ENCODE assay signal across 10 cellular contexts in genomic region chr16:74773431-74774222, GRCh38. TPM values are rescaled to one million over a fixed set of nuclear protein-coding genes. Genes with fewer than 3 reads are reported as not detected.
DNase-seq lines count a peak whose midpoint lies in the region; ATAC-seq and TF ChIP-seq lines count a peak whose summit lies in the region.
"Had no signal": no experiment of that assay in that cellular context is flagged by ENCODE, and none has a peak within 500 bp of the region (broad histone marks: within the 10 kb centered on the region; RNA-seq: fewer than 3 reads in every experiment).

No MANE protein-coding gene starts in this region.

- CTCF ChIA-PET in HEK293 (lab: Yijun Ruan, JAX): interaction anchor here (0.5 to 1.7 kb wide), 8 partner anchors 11 to 90 kb away, joined by 3 to 14 read pairs (median 6); no protein-coding TSS in a partner anchor
- CTCF ChIA-PET in activated CD4-positive, alpha-beta memory T cell treated with anti-CD3 and anti-CD28 coated beads for 36 hours (lab: Charles Lee): interaction anchor here (1.4 to 1.9 kb wide), 4 partner anchors 47 to 338 kb away, joined by 4 to 6 read pairs (median 5); no protein-coding TSS in a partner anchor

- no peak overlapping the region for H3K27ac ChIP-seq in HEK293 (ENCODE audit: extremely low read depth, low read depth, low read length)
- H3K27ac ChIP-seq in iPS-20b (ENCODE audit: low read length): no peak overlapping the region
- H3K27ac ChIP-seq in sigmoid colon: peak overlapping the region in 1 of 4 donors; percentile 32

- 0 out of 2 replicates have a peak overlapping the region, but pooled peaks have one; percentile 1 for H3K9ac ChIP-seq in iPS-20b (ENCODE audit: low read depth, low read length)

- H3K27me3 ChIP-seq in iPS-20b (ENCODE audit: insufficient read depth, low read length) (peaks cover 40% of the 10 kb centered on the region), sigmoid colon (peaks cover 0 to 38% (median 0%) of the 10 kb centered on the region in 3 donors)

- intact Hi-C loops in activated CD4-positive, alpha-beta memory T cell treated with anti-CD3 and anti-CD28 coated beads for 36 hours (cut with micrococcal nuclease): loop anchor here (1.0 kb wide), 1 partner anchor 64 kb away; no protein-coding TSS in a partner anchor
- intact Hi-C loops in sigmoid colon (cut with DNase I): no loop called here

- no peak for DNase-seq in activated CD4-positive, alpha-beta memory T cell treated with anti-CD3 and anti-CD28 coated beads for 36 hours
- no peak for DNase-seq in sigmoid colon
- no peak for DNase-seq in SHP77 (lab: John Stamatoyannopoulos, UW)
- DNase-seq in NCI-H1417 treated with DMSO at 0.1 percent for 48 hours (lab: John Stamatoyannopoulos, UW): no peak
- no peak for DNase-seq in NCI-H146 treated with DMSO at 0.1 percent for 48 hours (lab: John Stamatoyannopoulos, UW; ENCODE audit: unreplicated experiment)
- DNase-seq: activated CD8-positive, alpha-beta memory T cell treated with anti-CD3 and anti-CD28 coated beads, Interleukin-2, amount 50 U/mL, for 4 hours; foreskin melanocyte had no signal

- no peak for TF ChIP-seq EP300 in sigmoid colon (IDR thresholded peaks at IDR 0.05)

- H3K36me3 ChIP-seq in HEK293 (ENCODE audit: control insufficient read depth in 2 of 2, insufficient read depth in 1 of 2, low read length in 2 of 2) (no peaks in the 10 kb centered on the region), iPS-20b (ENCODE audit: insufficient read depth, low read depth, low read length) (no peaks in the 10 kb centered on the region), sigmoid colon (no peaks in the 10 kb centered on the region)

- peak overlapping the region; percentile 17 for H3K4me3 Mint-ChIP-seq in activated CD4-positive, alpha-beta memory T cell treated with anti-CD3 and anti-CD28 coated beads for 36 hours

- POLR2A ChIA-PET in HEK293 (lab: Yijun Ruan, JAX): no interaction called here
- POLR2A ChIA-PET in activated CD4-positive, alpha-beta memory T cell treated with anti-CD3 and anti-CD28 coated beads for 36 hours (lab: Charles Lee): interaction anchor here (0.6 kb wide), 1 partner anchor 60 kb away, joined by 3 read pairs; no protein-coding TSS in a partner anchor

- H3K9me3 ChIP-seq in HEK293 (ENCODE audit: control insufficient read depth, insufficient read depth, low read depth, low read length) (no peaks in the 10 kb centered on the region), iPS-20b (ENCODE audit: insufficient read depth, low read depth, low read length) (no peaks in the 10 kb centered on the region), sigmoid colon (no peaks in the 10 kb centered on the region)

- H3K4me3 ChIP-seq in HEK293 (ENCODE audit: low read depth, low read length) (peak overlapping the region; percentile 42), iPS-20b (ENCODE audit: low read length) (peak overlapping the region; percentile 64), sigmoid colon (peak overlapping the region in 3 of 4 donors; percentile 39 to 54 (median 46))

- TF ChIP-seq CTCF in HEK293 (tag by site-specific recombination; IDR thresholded peaks at IDR 0.05) (no peak), sigmoid colon (IDR thresholded peaks at IDR 0.05) (no peak)

- no peaks in the 10 kb centered on the region for H3K9me3 Mint-ChIP-seq in activated CD4-positive, alpha-beta memory T cell treated with anti-CD3 and anti-CD28 coated beads for 36 hours

- H3K4me1 Mint-ChIP-seq in activated CD4-positive, alpha-beta memory T cell treated with anti-CD3 and anti-CD28 coated beads for 36 hours (ENCODE audit: low read depth): peaks cover 11% of the 10 kb centered on the region

- no peak for ATAC-seq in GM19328 (IDR thresholded peaks at IDR 0.05; ENCODE audit: unreplicated experiment)

- TF ChIP-seq POLR2A in sigmoid colon (IDR thresholded peaks at IDR 0.05): no peak

- 17 to 44% methylated on average over 14 of the region's 14 CpGs for WGBS in sigmoid colon, 2 donors

- no peak overlapping the region for H3K27ac Mint-ChIP-seq in activated CD4-positive, alpha-beta memory T cell treated with anti-CD3 and anti-CD28 coated beads for 36 hours

- H3K27me3 Mint-ChIP-seq in activated CD4-positive, alpha-beta memory T cell treated with anti-CD3 and anti-CD28 coated beads for 36 hours: peaks cover 31% of the 10 kb centered on the region

- H3K36me3 Mint-ChIP-seq in activated CD4-positive, alpha-beta memory T cell treated with anti-CD3 and anti-CD28 coated beads for 36 hours: no peaks in the 10 kb centered on the region

- H3K4me1 ChIP-seq in HEK293 (ENCODE audit: control insufficient read depth, insufficient read depth, low read length) (no peaks in the 10 kb centered on the region), iPS-20b (ENCODE audit: insufficient read depth, low read length) (no peaks in the 10 kb centered on the region; the same call in 1 of the 2 replicates), sigmoid colon (peaks cover 0 to 14% (median 13%) of the 10 kb centered on the region in 4 donors)

TF ChIP-seq in HEK293, 187 proteins besides CTCF, POLR2A, EP300 and RAD21:
- 0 out of 2 replicates have a peak, but pooled peaks have one; percentile 16 for TF ChIP-seq ZNF391 (tag by site-specific recombination; IDR thresholded peaks at IDR 0.05; ENCODE audit: borderline replicate concordance, low read depth)
- no peak for TF ChIP-seq ZNF140 (tag by site-specific recombination; IDR thresholded peaks at IDR 0.05)
- TF ChIP-seq ZNF211 (tag by site-specific recombination; IDR thresholded peaks at IDR 0.05; ENCODE audit: low read depth): no peak
- no peak for TF ChIP-seq ZNF704 (tag by site-specific recombination; IDR thresholded peaks at IDR 0.05)
- no peak for TF ChIP-seq ZNF639 (tag by site-specific recombination; IDR thresholded peaks at IDR 0.05)
- peak; percentile 97; the same call in 1 of the 2 replicates for TF ChIP-seq PRDM1 (tag by site-specific recombination; IDR thresholded peaks at IDR 0.05)
- peak; percentile 48; the same call in 1 of the 2 replicates for TF ChIP-seq ZBTB17 (tag by site-specific recombination; IDR thresholded peaks at IDR 0.05)
- TF ChIP-seq EGR2 (tag by site-specific recombination; IDR thresholded peaks at IDR 0.05; ENCODE audit: low read depth): peak; percentile 40; the same call in 1 of the 2 replicates
- TF ChIP-seq ZNF148 (tag by site-specific recombination; IDR thresholded peaks at IDR 0.05; ENCODE audit: borderline replicate concordance): no peak
- no peak for TF ChIP-seq ZNF121 (tag by site-specific recombination; IDR thresholded peaks at IDR 0.05)
- TF ChIP-seq ZNF645 (tag by site-specific recombination; IDR thresholded peaks at IDR 0.05): no peak
- no peak for TF ChIP-seq ZNF426 (tag by site-specific recombination; IDR thresholded peaks at IDR 0.05)
- no peak for TF ChIP-seq BCL11B (tag by site-specific recombination; IDR thresholded peaks at IDR 0.05; ENCODE audit: low read depth)

RNA-seq across cellular contexts. Expression of gene FA2H, which starts 1.0 kb away (rescaled TPM):
- under 1 TPM in 1 of 2 experiments, not detected in 1; 0.22 TPM for total RNA-seq in activated CD4-positive, alpha-beta memory T cell treated with anti-CD3 and anti-CD28 coated beads for 36 hours
- 1 to 10 TPM in 1 of 4 donors, under 1 TPM in 1, not detected in 2; 0.71 to 2.2 TPM for total RNA-seq in sigmoid colon
- 10 to 100 TPM in 2 of 3 donors, 1 to 10 TPM in 1; 6.0 to 31.0 (median 11.3) TPM for polyA plus RNA-seq in sigmoid colon
